ENCODE assay signal across 8 cellular contexts in the genomic region with DNA sequence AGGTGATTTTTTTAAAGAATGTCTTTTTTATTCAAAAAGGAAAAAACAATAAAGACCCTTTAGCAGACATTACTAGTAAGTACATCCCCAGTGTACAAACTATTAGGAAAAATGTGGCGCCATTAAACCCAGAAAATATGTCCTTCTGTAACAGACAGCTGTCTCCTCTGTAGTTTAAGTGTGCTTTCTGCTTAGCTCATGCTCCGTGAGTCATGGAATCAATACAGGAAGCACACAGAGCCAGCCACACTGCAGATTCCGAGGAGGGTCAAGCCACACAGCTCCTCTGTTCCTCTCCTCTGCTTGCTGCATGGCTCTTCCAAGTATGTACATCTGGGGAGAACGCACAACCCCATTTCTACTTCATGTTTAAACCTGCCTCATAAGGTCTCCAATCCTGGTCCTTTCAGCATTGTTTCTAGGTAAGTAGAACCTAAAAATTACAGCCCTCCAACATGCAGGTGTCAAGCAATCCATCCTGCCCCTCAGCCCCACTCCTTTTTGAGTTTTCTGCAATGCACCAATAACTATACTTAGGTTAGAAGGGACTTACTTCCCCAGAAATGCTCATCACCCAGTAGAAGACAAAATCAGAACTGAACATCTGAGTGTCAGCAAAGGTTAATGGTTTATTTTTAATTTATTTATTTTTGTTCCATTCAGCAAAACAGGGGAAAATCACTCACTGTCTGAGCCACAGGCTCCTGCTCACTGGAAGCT. TPM values are rescaled to one million over a fixed set of nuclear protein-coding genes. Genes with fewer than 3 reads are reported as not detected.
DNase-seq lines count a peak whose midpoint lies in the region; ATAC-seq and TF ChIP-seq lines count a peak whose summit lies in the region.

No MANE protein-coding gene starts in this region.

- H3K4me3 ChIP-seq in CD8-positive, alpha-beta memory T cell (ENCODE audit: low read length) = no peak overlapping the region
- peak overlapping the region; percentile 25 for H3K4me3 ChIP-seq in SJSA1
- H3K4me3 ChIP-seq in tibial nerve = peak overlapping the region in 2 of 4 donors; percentile 24 to 40

- CTCF ChIA-PET in CD8-positive, alpha-beta memory T cell (lab: Charles Lee) = no interaction called here

- H3K4me1 ChIP-seq in CD8-positive, alpha-beta memory T cell (ENCODE audit: insufficient read depth, low read length) = peaks cover 5% of the 10 kb centered on the region
- H3K4me1 ChIP-seq in SJSA1 (replicated peaks) (peaks cover 35% of the 10 kb centered on the region), tibial nerve (peaks cover 6 to 59% (median 31%) of the 10 kb centered on the region in 4 donors)

- no peak for TF ChIP-seq CTCF in tibial nerve (IDR thresholded peaks at IDR 0.05)

- no peak overlapping the region for H3K4me3 Mint-ChIP-seq in CD8-positive, alpha-beta memory T cell

- POLR2A ChIA-PET in CD8-positive, alpha-beta memory T cell (lab: Charles Lee) = no interaction called here

- H3K4me1 Mint-ChIP-seq in CD8-positive, alpha-beta memory T cell = peaks cover 24 to 76% (median 42%) of the 10 kb centered on the region in 3 donors

- H3K27ac ChIP-seq in CD8-positive, alpha-beta memory T cell (ENCODE audit: low read depth, low read length) = peak overlapping the region; percentile 29
- H3K27ac ChIP-seq in SJSA1 (peak overlapping the region; percentile 82), tibial nerve (peak overlapping the region in 3 of 4 donors; percentile 64 to 90 (median 82))

- no peak for DNase-seq in CD8-positive, alpha-beta memory T cell
- peak; percentile 30 for DNase-seq in KG1 (lab: John Stamatoyannopoulos, UW)
- peak; percentile 67 to 70 for DNase-seq in SJSA1 (ENCODE audit: low read depth in 1 of 2, low spot score in 2 of 2)
- DNase-seq in dermis microvascular lymphatic vessel endothelial cell (ENCODE audit: low read depth in 2 of 2) = peak; percentile 58 to 90
- peak; percentile 65 for DNase-seq in medulla oblongata (ENCODE audit: extremely low spot score)
- DNase-seq in tibial nerve (ENCODE audit: low spot score in 2 of 2) = peak in 1 of 2 donors; percentile 38
- DNase-seq in NCI-H1930 (lab: John Stamatoyannopoulos, UW) = no peak

- no peaks in the 10 kb centered on the region for H3K27me3 Mint-ChIP-seq in CD8-positive, alpha-beta memory T cell

- H3K36me3 Mint-ChIP-seq in CD8-positive, alpha-beta memory T cell = peaks cover 0 to 41% (median 10%) of the 10 kb centered on the region in 3 donors

- H3K9me3 ChIP-seq in CD8-positive, alpha-beta memory T cell (ENCODE audit: low read length) = no peaks in the 10 kb centered on the region
- H3K9me3 ChIP-seq in SJSA1 (replicated peaks) = no peaks in the 10 kb centered on the region
- H3K9me3 ChIP-seq in tibial nerve = no peaks in the 10 kb centered on the region

- peak in 1 of 2 donors; percentile 38 for TF ChIP-seq EP300 in tibial nerve (IDR thresholded peaks at IDR 0.05)

- H3K36me3 ChIP-seq in CD8-positive, alpha-beta memory T cell (ENCODE audit: insufficient read depth, low read length) = no peaks in the 10 kb centered on the region
- 0 out of 2 replicates have a peak, but pooled peaks cover 4% of the 10 kb centered on the region for H3K36me3 ChIP-seq in SJSA1
- no peaks in the 10 kb centered on the region for H3K36me3 ChIP-seq in tibial nerve

- H3K9me3 Mint-ChIP-seq in CD8-positive, alpha-beta memory T cell = no peaks in the 10 kb centered on the region

- TF ChIP-seq POLR2A in tibial nerve (IDR thresholded peaks at IDR 0.05) = no peak

- H3K27me3 ChIP-seq in CD8-positive, alpha-beta memory T cell (ENCODE audit: insufficient read depth, low read length, poor library complexity, severe bottlenecking) = no peaks in the 10 kb centered on the region
- H3K27me3 ChIP-seq in SJSA1 (replicated peaks) (no peaks in the 10 kb centered on the region), tibial nerve (no peaks in the 10 kb centered on the region)

- ATAC-seq in HG03378 (IDR thresholded peaks at IDR 0.05; ENCODE audit: unreplicated experiment) = no peak

- WGBS in tibial nerve, 2 donors = 22 to 26% methylated on average over 4 of the region's 4 CpGs

- H3K27ac Mint-ChIP-seq in CD8-positive, alpha-beta memory T cell = peak overlapping the region in 2 of 8 donors; percentile 12 to 52

RNA-seq across cellular contexts. Expression of gene ACVR1, which starts 37.5 kb away (rescaled TPM):
- total RNA-seq in CD8-positive, alpha-beta memory T cell = 10 to 100 TPM; 14.8 to 18.3 TPM
- polyA plus RNA-seq in CD8-positive, alpha-beta memory T cell = 9.5 TPM
- total RNA-seq in SJSA1 (2014; rRNA removed; shearing (Covaris generic)) = 12.2 and 16.6 TPM in 2 replicates
- total RNA-seq in dermis microvascular lymphatic vessel endothelial cell (9.9 and 25.8 TPM in 2 replicates), tibial nerve (10 to 100 TPM; 19.2 to 24.7 (median 22.8) TPM)

Comparison
In these comparisons a context has a peak if more than half of its experiments do, and no peak if none do; other contexts are left out.
1. DNase-seq: peak in KG1 (single experiment), SJSA1 (2 of 2), dermis microvascular lymphatic vessel endothelial cell (2 of 2) and medulla oblongata (single experiment); none in CD8-positive, alpha-beta memory T cell (0 of 5) and NCI-H1930 (0 of 2).
2. H3K27ac ChIP-seq: peak in every context shown above with its lines; median percentile 82 in SJSA1; 82 in tibial nerve; 29 in CD8-positive, alpha-beta memory T cell.